In the genomic region with DNA sequence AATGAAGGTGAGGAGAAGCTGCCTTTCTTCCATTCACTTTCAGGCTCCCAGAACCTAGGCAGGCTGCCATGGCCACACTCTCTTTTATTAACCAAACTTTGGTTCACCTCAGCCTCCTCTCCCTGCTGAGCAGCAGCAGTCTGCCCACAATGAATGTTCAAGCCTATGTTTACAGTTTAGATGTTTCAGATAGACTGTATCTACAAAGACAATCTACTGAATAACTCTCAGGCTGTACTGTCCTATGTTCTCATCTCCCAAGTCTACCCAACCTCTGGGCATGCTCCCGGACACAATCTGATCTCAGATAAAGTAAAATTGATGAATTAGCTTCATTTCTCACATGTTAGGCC, we compare ENCODE assay signal across 19 cellular contexts. TPM values are rescaled to one million over a fixed set of nuclear protein-coding genes. Genes with fewer than 3 reads are reported as not detected.
DNase-seq lines count a peak whose midpoint lies in the region; ATAC-seq and TF ChIP-seq lines count a peak whose summit lies in the region.
"Had no signal": no experiment of that assay in that cellular context is flagged by ENCODE, and none has a peak within 500 bp of the region (broad histone marks: within the 10 kb centered on the region; RNA-seq: fewer than 3 reads in every experiment).

No MANE protein-coding gene starts in this region.

- peaks cover 0 to 12% of the 10 kb centered on the region in 2 donors for H3K27me3 Mint-ChIP-seq in natural killer cell treated with Interleukin-12 subunit alpha and Interleukin-12 subunit beta and Interleukin-15 and Interleukin-18, amount 100 ng/mL, for 72 hours

- ATAC-seq in natural killer cell treated with Interleukin-12 subunit alpha and Interleukin-12 subunit beta and Interleukin-15 and Interleukin-18, amount 100 ng/mL, for 72 hours, result no peak
- no peak for ATAC-seq in GM19455 (IDR thresholded peaks at IDR 0.05; ENCODE audit: unreplicated experiment)

- in situ Hi-C loops in astrocyte of the cerebellum (cut with HindIII; ENCODE audit: low sequenced_read_pairs), result no loop called here

- H3K9ac ChIP-seq in parathyroid adenoma, result no peak overlapping the region
- H3K9ac ChIP-seq: GM23248 had no signal

- H3K4me3 ChIP-seq in astrocyte of the cerebellum (ENCODE audit: low read depth, low read length), result no peak overlapping the region
- no peak overlapping the region for H3K4me3 ChIP-seq in parathyroid adenoma (ENCODE audit: low read depth, low read length)
- no peak overlapping the region for H3K4me3 ChIP-seq in lower leg skin (ENCODE audit: low read depth, poor library complexity, severe bottlenecking)
- H3K4me3 ChIP-seq: GM23248, HAP-1 had no signal

- peak overlapping the region; percentile 70 for H3K27ac ChIP-seq in KOPT-K1 (ENCODE audit: low read depth, low read length, poor library complexity, severe bottlenecking)
- peak overlapping the region; percentile 42 for H3K27ac ChIP-seq in parathyroid adenoma
- H3K27ac ChIP-seq: GM23248 had no signal

- H3K36me3 ChIP-seq in KOPT-K1 (ENCODE audit: insufficient read depth, low read length), result no peaks in the 10 kb centered on the region
- no peaks in the 10 kb centered on the region for H3K36me3 ChIP-seq in parathyroid adenoma (ENCODE audit: control insufficient read depth, insufficient read depth, low read length)
- H3K36me3 ChIP-seq: BE2C, HAP-1 had no signal

- H3K9me3 ChIP-seq in KOPT-K1 (ENCODE audit: insufficient read depth, low read length, poor library complexity, severe bottlenecking) (no peaks in the 10 kb centered on the region), parathyroid adenoma (ENCODE audit: control insufficient read depth, low read length) (no peaks in the 10 kb centered on the region)
- H3K9me3 ChIP-seq: BE2C, HAP-1 had no signal

- WGBS in lower leg skin, 2 donors, result 62 to 78% methylated on average over 1 of the region's 1 CpG

- H3K27ac Mint-ChIP-seq in natural killer cell treated with Interleukin-12 subunit alpha and Interleukin-12 subunit beta and Interleukin-15 and Interleukin-18, amount 100 ng/mL, for 72 hours, result no peak overlapping the region
- H3K27ac Mint-ChIP-seq: CD4-positive, CD25-positive, alpha-beta regulatory T cell; CD8-positive, alpha-beta memory T cell had no signal

- H3K79me2 ChIP-seq in parathyroid adenoma, result no peaks in the 10 kb centered on the region

- H3K36me3 Mint-ChIP-seq in natural killer cell treated with Interleukin-12 subunit alpha and Interleukin-12 subunit beta and Interleukin-15 and Interleukin-18, amount 100 ng/mL, for 72 hours, result no peaks in the 10 kb centered on the region
- H3K36me3 Mint-ChIP-seq: CD4-positive, CD25-positive, alpha-beta regulatory T cell; CD8-positive, alpha-beta memory T cell had no signal

- H3K27me3 ChIP-seq in parathyroid adenoma (ENCODE audit: control insufficient read depth, insufficient read depth, low read length), result no peaks in the 10 kb centered on the region
- H3K27me3 ChIP-seq: BE2C had no signal

- DNase-seq in M059J (ENCODE audit: low read depth) (peak; percentile 18), astrocyte of the cerebellum (ENCODE audit: low read depth) (peak; percentile 13), lower leg skin (ENCODE audit: low spot score in 2 of 2) (no peak)
- DNase-seq in natural killer cell treated with Interleukin-12 subunit alpha and Interleukin-12 subunit beta and Interleukin-15 and Interleukin-18, amount 100 ng/mL, for 72 hours (ENCODE audit: low spot score), result no peak
- DNase-seq: ACHN; BE2C; C1 segment of cervical spinal cord; CD4-positive, CD25-positive, alpha-beta regulatory T cell; CD8-positive, alpha-beta memory T cell; COR-L47; DMS 273 treated with DMSO at 0.1 percent for 48 hours; DMS53; DND-41; EL; GM23248 had no signal

- H3K4me3 Mint-ChIP-seq in natural killer cell treated with Interleukin-12 subunit alpha and Interleukin-12 subunit beta and Interleukin-15 and Interleukin-18, amount 100 ng/mL, for 72 hours, result no peak overlapping the region
- H3K4me3 Mint-ChIP-seq: CD4-positive, CD25-positive, alpha-beta regulatory T cell; CD8-positive, alpha-beta memory T cell had no signal

- no peaks in the 10 kb centered on the region for H3K9me3 Mint-ChIP-seq in natural killer cell treated with Interleukin-12 subunit alpha and Interleukin-12 subunit beta and Interleukin-15 and Interleukin-18, amount 100 ng/mL, for 72 hours
- H3K9me3 Mint-ChIP-seq: CD8-positive, alpha-beta memory T cell had no signal

- H2AFZ ChIP-seq in parathyroid adenoma, result peak overlapping the region; percentile 38
- H2AFZ ChIP-seq: GM23248 had no signal

- peaks cover 6% of the 10 kb centered on the region for H3K4me1 ChIP-seq in parathyroid adenoma
- H3K4me1 ChIP-seq: BE2C had no signal

- no peak for TF ChIP-seq POLR2A in lower leg skin (IDR thresholded peaks at IDR 0.05)

- intact Hi-C loops in lower leg skin (cut with DNase I; ENCODE audit: low total_unique reads), result no loop called here

- peaks cover 0 to 9% of the 10 kb centered on the region in 2 donors for H3K4me1 Mint-ChIP-seq in natural killer cell treated with Interleukin-12 subunit alpha and Interleukin-12 subunit beta and Interleukin-15 and Interleukin-18, amount 100 ng/mL, for 72 hours (ENCODE audit: low read depth in 2 of 2)
- H3K4me1 Mint-ChIP-seq: CD4-positive, CD25-positive, alpha-beta regulatory T cell; CD8-positive, alpha-beta memory T cell had no signal

- no peak for TF ChIP-seq CTCF in astrocyte of the cerebellum (IDR thresholded peaks at IDR 0.05; ENCODE audit: low read depth, low read length, missing control alignments)
- no peak for TF ChIP-seq CTCF in parathyroid adenoma (IDR thresholded peaks at IDR 0.05)
- TF ChIP-seq CTCF in lower leg skin (IDR thresholded peaks at IDR 0.05), result no peak

- H3K4me2 ChIP-seq in parathyroid adenoma (ENCODE audit: low read length), result no peak overlapping the region

RNA-seq across cellular contexts. Expression of a gene that starts 59.2 kb away (rescaled TPM):
- 32.6 and 33.4 TPM in 2 replicates for total RNA-seq in M059J (2014; rRNA removed; shearing (Covaris generic))
- 10 to 100 TPM; 39.4 to 73.2 (median 60.8) TPM for total RNA-seq in lower leg skin
- total RNA-seq in natural killer cell treated with Interleukin-12 subunit alpha and Interleukin-12 subunit beta and Interleukin-15 and Interleukin-18, amount 100 ng/mL, for 72 hours, result 10 to 100 TPM; 29.6 to 41.0 TPM

Comparison
In these comparisons a context has a peak if more than half of its experiments do, and no peak if none do; other contexts are left out.
1. DNase-seq: peak in M059J (single experiment) and astrocyte of the cerebellum (single experiment); none in lower leg skin (0 of 2) and natural killer cell treated with Interleukin-12 subunit alpha and Interleukin-12 subunit beta and Interleukin-15 and Interleukin-18, amount 100 ng/mL, for 72 hours (single experiment).